10 cellular contexts compared by ENCODE assay signal in genomic region chr15:57537072-57537471, GRCh38. TPM values are rescaled to one million over a fixed set of nuclear protein-coding genes. Genes with fewer than 3 reads are reported as not detected.
DNase-seq lines count a peak whose midpoint lies in the region; ATAC-seq and TF ChIP-seq lines count a peak whose summit lies in the region.
"Had no signal": no experiment of that assay in that cellular context is flagged by ENCODE, and none has a peak within 500 bp of the region (broad histone marks: within the 10 kb centered on the region; RNA-seq: fewer than 3 reads in every experiment).

No MANE protein-coding gene starts in this region.

- no peaks in the 10 kb centered on the region for H3K36me3 ChIP-seq in adipocyte (ENCODE audit: control insufficient read depth, insufficient read depth, low read length, severe bottlenecking)

- peaks cover 17% of the 10 kb centered on the region for H3K4me1 ChIP-seq in adipocyte (ENCODE audit: control insufficient read depth, insufficient read depth, low read length)
- H3K4me1 ChIP-seq: parathyroid adenoma had no signal

- H3K4me1 Mint-ChIP-seq in activated CD4-positive, alpha-beta T cell treated with anti-CD3 and anti-CD28 coated beads for 36 hours = peaks cover 2% of the 10 kb centered on the region
- H3K4me1 Mint-ChIP-seq: activated naive CD8-positive, alpha-beta T cell treated with anti-CD3 and anti-CD28 coated beads, Interleukin-2, amount 10 ng/mL, durations not matched to agents 7 days and 5 days had no signal

- H3K27ac Mint-ChIP-seq in activated CD4-positive, alpha-beta T cell treated with anti-CD3 and anti-CD28 coated beads for 36 hours = no peak overlapping the region
- H3K27ac Mint-ChIP-seq: activated naive CD8-positive, alpha-beta T cell treated with anti-CD3 and anti-CD28 coated beads, Interleukin-2, amount 10 ng/mL, durations not matched to agents 7 days and 5 days had no signal

- no peak overlapping the region for H3K9ac ChIP-seq in adipocyte (ENCODE audit: low read length)
- H3K9ac ChIP-seq: parathyroid adenoma had no signal

- H3K4me3 Mint-ChIP-seq in activated CD4-positive, alpha-beta T cell treated with anti-CD3 and anti-CD28 coated beads for 36 hours = no peak overlapping the region
- H3K4me3 Mint-ChIP-seq: activated naive CD8-positive, alpha-beta T cell treated with anti-CD3 and anti-CD28 coated beads, Interleukin-2, amount 10 ng/mL, durations not matched to agents 7 days and 5 days had no signal

- DNase-seq in AG08395 (ENCODE audit: low spot score) = peak; percentile 93
- DNase-seq in HT1080 (ENCODE audit: low read depth) = peak; percentile 96
- peak; percentile 79 for DNase-seq in adipocyte (ENCODE audit: low read depth)
- DNase-seq in left colon = no peak
- DNase-seq in activated CD4-positive, alpha-beta T cell treated with anti-CD3 and anti-CD28 coated beads for 36 hours = no peak
- DNase-seq in GM10266 (ENCODE audit: extremely low spot score) = no peak
- DNase-seq in OCI-M1 (lab: John Stamatoyannopoulos, UW) = no peak
- DNase-seq: activated naive CD8-positive, alpha-beta T cell treated with anti-CD3 and anti-CD28 coated beads, Interleukin-2, amount 10 ng/mL, durations not matched to agents 7 days and 5 days had no signal

- H3K27me3 Mint-ChIP-seq in activated CD4-positive, alpha-beta T cell treated with anti-CD3 and anti-CD28 coated beads for 36 hours = peaks cover 6% of the 10 kb centered on the region

- no peak for TF ChIP-seq CTCF in GM10266 (IDR thresholded peaks at IDR 0.05; ENCODE audit: control insufficient read depth, insufficient read depth, low read depth, missing control alignments)

- H3K27me3 ChIP-seq in adipocyte (replicated peaks; ENCODE audit: control insufficient read depth, insufficient read depth, low read length) = peaks cover 11% of the 10 kb centered on the region

- no peaks in the 10 kb centered on the region for H3K9me3 ChIP-seq in adipocyte (ENCODE audit: control insufficient read depth, low read length)

- no peak overlapping the region for H3K4me3 ChIP-seq in adipocyte (ENCODE audit: low read length)

- intact Hi-C loops in left colon (cut with DNase I, micrococcal nuclease) = no loop called here
- intact Hi-C loops in activated CD4-positive, alpha-beta T cell treated with anti-CD3 and anti-CD28 coated beads for 36 hours (cut with DNase I, micrococcal nuclease) = no loop called here

- H3K36me3 Mint-ChIP-seq in activated CD4-positive, alpha-beta T cell treated with anti-CD3 and anti-CD28 coated beads for 36 hours (ENCODE audit: low read depth) = no peaks in the 10 kb centered on the region
- H3K36me3 Mint-ChIP-seq: activated naive CD8-positive, alpha-beta T cell treated with anti-CD3 and anti-CD28 coated beads, Interleukin-2, amount 10 ng/mL, durations not matched to agents 7 days and 5 days had no signal

- H3K9me3 Mint-ChIP-seq in activated CD4-positive, alpha-beta T cell treated with anti-CD3 and anti-CD28 coated beads for 36 hours (ENCODE audit: low read depth) = peaks cover 6% of the 10 kb centered on the region
- H3K9me3 Mint-ChIP-seq: activated naive CD8-positive, alpha-beta T cell treated with anti-CD3 and anti-CD28 coated beads, Interleukin-2, amount 10 ng/mL, durations not matched to agents 7 days and 5 days had no signal

- CTCF ChIA-PET in activated CD4-positive, alpha-beta T cell treated with anti-CD3 and anti-CD28 coated beads for 36 hours (lab: Charles Lee) = interaction anchor here (0.6 to 1.9 kb wide), 3 partner anchors 9 to 196 kb away, joined by 3 to 8 read pairs (median 3); no protein-coding TSS in a partner anchor

- POLR2A ChIA-PET in activated CD4-positive, alpha-beta T cell treated with anti-CD3 and anti-CD28 coated beads for 36 hours (lab: Charles Lee) = no interaction called here

- ATAC-seq in left colon (peak; percentile 35), HG03521 (IDR thresholded peaks at IDR 0.05; ENCODE audit: unreplicated experiment) (no peak)
- no peak for ATAC-seq in activated CD4-positive, alpha-beta T cell treated with anti-CD3 and anti-CD28 coated beads for 36 hours

RNA-seq across cellular contexts. Expression of gene MYZAP, which starts 54.6 kb away (rescaled TPM):
- total RNA-seq in HT1080 (2014; rRNA removed; shearing (Covaris generic)) = 1.8 and 2.1 TPM in 2 replicates
- polyA plus RNA-seq in HT1080 (2015; cell fraction: cytosol; rRNA removed) = 2.3 and 4.0 TPM in 2 replicates
- polyA plus RNA-seq in HT1080 (2015; cell fraction: nucleus; rRNA removed) = 1.8 and 2.1 TPM in 2 replicates
- total RNA-seq in left colon = 10 to 100 TPM; 12.9 to 21.3 TPM
- under 1 TPM; 0.11 TPM for total RNA-seq in activated CD4-positive, alpha-beta T cell treated with anti-CD3 and anti-CD28 coated beads for 36 hours
- total RNA-seq: activated naive CD8-positive, alpha-beta T cell treated with anti-CD3 and anti-CD28 coated beads, Interleukin-2, amount 10 ng/mL, durations not matched to agents 7 days and 5 days had no signal

Comparison
In these comparisons a context has a peak if more than half of its experiments do, and no peak if none do; other contexts are left out.
1. DNase-seq: peak in AG08395 (single experiment), HT1080 (single experiment) and adipocyte (single experiment); none in left colon (0 of 2), activated CD4-positive, alpha-beta T cell treated with anti-CD3 and anti-CD28 coated beads for 36 hours (single experiment), GM10266 (single experiment) and OCI-M1 (single experiment).